2 cellular contexts compared by ENCODE assay signal in genomic region chr3:31613654-31614053, GRCh38.
A peak's percentile ranks its signal among the peaks of the same experiment; 100 is the strongest.
TF ChIP-seq lines count a peak whose summit lies in the region.

No MANE protein-coding gene starts in this region.

TF ChIP-seq in SK-N-SH treated with all-trans-retinoic acid at 6 μM for 48 hours, 23 proteins besides CTCF, POLR2A, EP300 and RAD21 (continued from another document):
- TF ChIP-seq TSHZ2 (CRISPR knock-in tag; IDR thresholded peaks at IDR 0.05): peak; percentile 70; the same call in 1 of the 2 replicates

TF ChIP-seq in SK-N-SH, 30 proteins besides CTCF, POLR2A, EP300 and RAD21 (continued from another document):
- no peak for TF ChIP-seq FOSL2 (IDR thresholded peaks at IDR 0.05; ENCODE audit: borderline replicate concordance, low read depth)
- TF ChIP-seq USF1 (IDR thresholded peaks at IDR 0.05; ENCODE audit: borderline replicate concordance, low read depth): no peak
- TF ChIP-seq TCF12 (IDR thresholded peaks at IDR 0.05): no peak
- TF ChIP-seq MEF2A (IDR thresholded peaks at IDR 0.05; ENCODE audit: borderline replicate concordance, low read depth): no peak
- no peak for TF ChIP-seq EZH2phosphoT487 (IDR thresholded peaks at IDR 0.05; ENCODE audit: borderline replicate concordance, low read depth)
- no peak for TF ChIP-seq TEAD4 (IDR thresholded peaks at IDR 0.05; ENCODE audit: borderline replicate concordance, insufficient read depth)
- TF ChIP-seq GABPA (IDR thresholded peaks at IDR 0.05; ENCODE audit: low read depth): no peak
- no peak for TF ChIP-seq YY1 (IDR thresholded peaks at IDR 0.05; ENCODE audit: low read depth)
